In genomic region chr6:41462980-41463930, GRCh38 we compare ENCODE assay signal across 9 cellular contexts.
DNase-seq lines count a peak whose midpoint lies in the region; ATAC-seq and TF ChIP-seq lines count a peak whose summit lies in the region.
"Had no signal": no experiment of that assay in that cellular context is flagged by ENCODE, and none has a peak within 500 bp of the region (broad histone marks: within the 10 kb centered on the region; RNA-seq: fewer than 3 reads in every experiment).

No MANE protein-coding gene starts in this region.

- DNase-seq in GM03348 (ENCODE audit: low spot score) (peak; percentile 84), UCSD-AML1 (lab: John Stamatoyannopoulos, UW; ENCODE audit: unreplicated experiment) (peak; percentile 69), head of caudate nucleus (peak in 41 of 42 donors; percentile 34 to 86 (median 65)), pulmonary artery endothelial cell (ENCODE audit: low read depth, low spot score) (peak; percentile 44), endodermal cell (no peak)

- H3K9me3 Mint-ChIP-seq in endodermal cell, result no peaks in the 10 kb centered on the region
- H3K9me3 Mint-ChIP-seq: T-helper 1 cell treated with Interleukin-12 subunit alpha and Interleukin-12 subunit beta and Interleukin-4 antibody, amounts not matched to agents 30 μg/mL and 1 μg/mL, for 36 hours had no signal

- H3K27me3 Mint-ChIP-seq in endodermal cell (ENCODE audit: insufficient read depth), result peaks cover 78% of the 10 kb centered on the region

- no peaks in the 10 kb centered on the region for H3K36me3 Mint-ChIP-seq in endodermal cell (ENCODE audit: low read depth)

- H3K27ac ChIP-seq in endodermal cell (ENCODE audit: low read depth, low read length), result no peak overlapping the region

- H3K36me3 ChIP-seq in endodermal cell (ENCODE audit: control insufficient read depth, insufficient read depth, low read length), result no peaks in the 10 kb centered on the region

- no peak for TF ChIP-seq CTCF in endodermal cell (conservative IDR thresholded peaks at IDR 0.05)

- H3K4me3 Mint-ChIP-seq in endodermal cell, result no peak overlapping the region
- H3K4me3 Mint-ChIP-seq: T-helper 1 cell treated with Interleukin-12 subunit alpha and Interleukin-12 subunit beta and Interleukin-4 antibody, amounts not matched to agents 30 μg/mL and 1 μg/mL, for 36 hours had no signal

- no peaks in the 10 kb centered on the region for H3K9me3 ChIP-seq in endodermal cell (ENCODE audit: control insufficient read depth, low read length)

- 64 to 74% methylated on average over 8 to 13 of the region's 13 CpGs for WGBS in endodermal cell (ENCODE audit: insufficient coverage in 1 of 2, insufficient read length in 1 of 2), 2 experiments

- H3K9ac ChIP-seq in endodermal cell (ENCODE audit: extremely low read depth, low read length, poor library complexity, severe bottlenecking), result no peak overlapping the region

- no peak overlapping the region for H3K4me3 ChIP-seq in endodermal cell (ENCODE audit: low read length)

- peaks cover 5% of the 10 kb centered on the region for H3K4me1 Mint-ChIP-seq in endodermal cell

- ATAC-seq in HG02981 (IDR thresholded peaks at IDR 0.05; ENCODE audit: unreplicated experiment) (peak; percentile 53), GM18519 (IDR thresholded peaks at IDR 0.05; ENCODE audit: low FRiP score, unreplicated experiment) (no peak), HG03196 (IDR thresholded peaks at IDR 0.05; ENCODE audit: unreplicated experiment) (no peak)

- intact Hi-C loops in head of caudate nucleus (cut with DNase I), result no loop called here

- H3K4me1 ChIP-seq in endodermal cell (ENCODE audit: control insufficient read depth, insufficient read depth, low read length), result no peaks in the 10 kb centered on the region

- H3K27me3 ChIP-seq in endodermal cell (ENCODE audit: control insufficient read depth, insufficient read depth, low read length, poor library complexity, severe bottlenecking), result peaks cover 19% of the 10 kb centered on the region

- H3K27ac Mint-ChIP-seq in endodermal cell, result no peak overlapping the region
- H3K27ac Mint-ChIP-seq: T-helper 1 cell treated with Interleukin-12 subunit alpha and Interleukin-12 subunit beta and Interleukin-4 antibody, amounts not matched to agents 30 μg/mL and 1 μg/mL, for 36 hours had no signal
